Comparison of ENCODE assay signal across 8 cellular contexts in the genomic region with DNA sequence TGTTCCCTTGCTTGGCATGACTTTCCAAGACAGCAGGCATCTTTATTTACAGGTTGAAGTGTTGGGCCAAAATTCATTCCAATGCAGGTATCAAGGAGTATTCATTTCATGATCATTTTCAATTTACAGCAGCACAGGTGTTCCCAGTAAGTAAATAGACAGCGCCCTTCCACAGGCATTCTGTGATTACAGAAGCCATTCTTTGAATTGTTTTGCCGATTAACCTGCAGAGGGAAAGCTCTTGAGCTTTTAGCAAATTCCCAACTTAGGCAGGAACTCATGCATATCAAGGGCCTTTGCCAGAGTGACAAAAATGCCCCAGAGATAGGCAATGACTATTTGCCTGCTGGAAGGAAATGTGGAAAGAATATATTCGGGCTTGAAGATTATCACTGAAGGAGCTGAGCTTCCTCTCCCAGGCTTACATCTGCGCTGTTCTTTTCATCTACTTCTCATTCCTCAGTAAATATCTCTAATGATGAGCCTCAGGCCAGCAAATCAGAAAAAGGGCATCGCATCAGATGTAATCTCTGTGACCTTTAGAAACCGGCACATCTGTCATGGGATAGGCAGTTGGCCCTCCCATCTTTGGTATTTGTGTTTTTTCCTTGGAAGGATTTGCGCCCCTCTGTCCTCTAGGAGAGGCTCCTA. TPM values are rescaled to one million over a fixed set of nuclear protein-coding genes. Genes with fewer than 3 reads are reported as not detected.
DNase-seq lines count a peak whose midpoint lies in the region; ATAC-seq, FAIRE-seq and TF ChIP-seq lines count a peak whose summit lies in the region.

No MANE protein-coding gene starts in this region.

- H3K36me3 Mint-ChIP-seq in activated CD8-positive, alpha-beta memory T cell treated with anti-CD3 and anti-CD28 coated beads, Interleukin-2, amount 10 ng/mL, durations not matched to agents 7 days and 5 days = peaks cover 19% of the 10 kb centered on the region
- peaks cover 4% of the 10 kb centered on the region for H3K36me3 Mint-ChIP-seq in stimulated activated naive CD8-positive, alpha-beta T cell treated with anti-CD3 and anti-CD28 coated beads, Interleukin-15, Interleukin-2, amounts not matched to agents 100 ng/mL and 50 ng/mL, for 24 hours (ENCODE audit: low read depth)
- no peaks in the 10 kb centered on the region for H3K36me3 Mint-ChIP-seq in glutamatergic neuron (ENCODE audit: unreplicated experiment)

- DNase-seq in activated CD8-positive, alpha-beta memory T cell treated with anti-CD3 and anti-CD28 coated beads, Interleukin-2, amount 10 ng/mL, durations not matched to agents 7 days and 5 days = no peak
- DNase-seq in activated CD8-positive, alpha-beta memory T cell treated with anti-CD3 and anti-CD28 coated beads for 24 hours = no peak
- DNase-seq in SJSA1 (ENCODE audit: low read depth in 1 of 2, low spot score in 2 of 2) (no peak), iPS DF 19.7 (ENCODE audit: low read depth, low spot score) (peak; percentile 33), glutamatergic neuron (no peak), inferior parietal cortex (ENCODE audit: extremely low spot score) (no peak), small intestine (no peak)

- WGBS in small intestine, 3 donors = 13 to 38% (median 34%) methylated on average over 7 of the region's 7 CpGs

- no peaks in the 10 kb centered on the region for H3K9me3 Mint-ChIP-seq in activated CD8-positive, alpha-beta memory T cell treated with anti-CD3 and anti-CD28 coated beads, Interleukin-2, amount 10 ng/mL, durations not matched to agents 7 days and 5 days (ENCODE audit: low read depth)
- H3K9me3 Mint-ChIP-seq in stimulated activated naive CD8-positive, alpha-beta T cell treated with anti-CD3 and anti-CD28 coated beads, Interleukin-15, Interleukin-2, amounts not matched to agents 100 ng/mL and 50 ng/mL, for 24 hours = no peaks in the 10 kb centered on the region
- peaks cover 3% of the 10 kb centered on the region for H3K9me3 Mint-ChIP-seq in glutamatergic neuron (ENCODE audit: unreplicated experiment)

- peak overlapping the region; percentile 39 for H3K4me3 Mint-ChIP-seq in activated CD8-positive, alpha-beta memory T cell treated with anti-CD3 and anti-CD28 coated beads, Interleukin-2, amount 10 ng/mL, durations not matched to agents 7 days and 5 days
- H3K4me3 Mint-ChIP-seq in stimulated activated naive CD8-positive, alpha-beta T cell treated with anti-CD3 and anti-CD28 coated beads, Interleukin-15, Interleukin-2, amounts not matched to agents 100 ng/mL and 50 ng/mL, for 24 hours = peak overlapping the region; percentile 83
- no peak overlapping the region for H3K4me3 Mint-ChIP-seq in glutamatergic neuron (ENCODE audit: unreplicated experiment)

- H3K27ac ChIP-seq in SJSA1 (peak overlapping the region; percentile 65), small intestine (ENCODE audit: low read depth in 1 of 2, low read length in 1 of 2) (no peak overlapping the region)

- peak overlapping the region; percentile 94 for H3K27ac Mint-ChIP-seq in activated CD8-positive, alpha-beta memory T cell treated with anti-CD3 and anti-CD28 coated beads, Interleukin-2, amount 10 ng/mL, durations not matched to agents 7 days and 5 days
- H3K27ac Mint-ChIP-seq in stimulated activated naive CD8-positive, alpha-beta T cell treated with anti-CD3 and anti-CD28 coated beads, Interleukin-15, Interleukin-2, amounts not matched to agents 100 ng/mL and 50 ng/mL, for 24 hours = peak overlapping the region; percentile 96
- no peak overlapping the region for H3K27ac Mint-ChIP-seq in glutamatergic neuron (ENCODE audit: unreplicated experiment)

- H3K4me3 ChIP-seq in SJSA1 (no peak overlapping the region), small intestine (ENCODE audit: low read depth in 1 of 2, low read length in 2 of 2) (no peak overlapping the region)

- H3K36me3 ChIP-seq in SJSA1 (no peaks in the 10 kb centered on the region), small intestine (ENCODE audit: control insufficient read depth in 2 of 2, insufficient read depth in 2 of 2, low read length in 2 of 2) (no peaks in the 10 kb centered on the region)

- TF ChIP-seq CTCF in glutamatergic neuron (IDR thresholded peaks at IDR 0.05; ENCODE audit: partially characterized antibody, unreplicated experiment) = no peak

- no peaks in the 10 kb centered on the region for H3K27me3 Mint-ChIP-seq in activated CD8-positive, alpha-beta memory T cell treated with anti-CD3 and anti-CD28 coated beads, Interleukin-2, amount 10 ng/mL, durations not matched to agents 7 days and 5 days
- no peaks in the 10 kb centered on the region for H3K27me3 Mint-ChIP-seq in stimulated activated naive CD8-positive, alpha-beta T cell treated with anti-CD3 and anti-CD28 coated beads, Interleukin-15, Interleukin-2, amounts not matched to agents 100 ng/mL and 50 ng/mL, for 24 hours
- peaks cover 2% of the 10 kb centered on the region for H3K27me3 Mint-ChIP-seq in glutamatergic neuron (ENCODE audit: unreplicated experiment)

- H3K9me3 ChIP-seq in SJSA1 (replicated peaks) = no peaks in the 10 kb centered on the region
- H3K9me3 ChIP-seq in small intestine (ENCODE audit: control insufficient read depth, low read depth) = no peaks in the 10 kb centered on the region

- no peak for ATAC-seq in activated CD8-positive, alpha-beta memory T cell treated with anti-CD3 and anti-CD28 coated beads, Interleukin-2, amount 10 ng/mL, durations not matched to agents 7 days and 5 days

- no peak for FAIRE-seq in small intestine (lab: Jason Lieb, UNC)

- CTCF ChIA-PET in activated CD8-positive, alpha-beta memory T cell treated with anti-CD3 and anti-CD28 coated beads, Interleukin-2, amount 10 ng/mL, durations not matched to agents 7 days and 5 days (lab: Charles Lee) = interaction anchor here (0.8 to 7.2 kb wide), 9 partner anchors 9 to 291 kb away, joined by 3 to 156 read pairs (median 4); no protein-coding TSS in a partner anchor

- H3K27me3 ChIP-seq in SJSA1 (replicated peaks) = no peaks in the 10 kb centered on the region
- H3K27me3 ChIP-seq in small intestine (ENCODE audit: control insufficient read depth in 2 of 2, insufficient read depth in 2 of 2, low read length in 2 of 2) = no peaks in the 10 kb centered on the region

- peaks cover 21% of the 10 kb centered on the region for H3K4me1 ChIP-seq in SJSA1 (replicated peaks)
- H3K4me1 ChIP-seq in small intestine (ENCODE audit: control insufficient read depth in 2 of 2, insufficient read depth in 1 of 2, low read depth in 1 of 2, low read length in 1 of 2) = peaks cover 0 to 4% of the 10 kb centered on the region in 2 donors

- peaks cover 75% of the 10 kb centered on the region for H3K4me1 Mint-ChIP-seq in activated CD8-positive, alpha-beta memory T cell treated with anti-CD3 and anti-CD28 coated beads, Interleukin-2, amount 10 ng/mL, durations not matched to agents 7 days and 5 days
- H3K4me1 Mint-ChIP-seq in stimulated activated naive CD8-positive, alpha-beta T cell treated with anti-CD3 and anti-CD28 coated beads, Interleukin-15, Interleukin-2, amounts not matched to agents 100 ng/mL and 50 ng/mL, for 24 hours (ENCODE audit: low read depth) = peaks cover 93% of the 10 kb centered on the region
- no peaks in the 10 kb centered on the region for H3K4me1 Mint-ChIP-seq in glutamatergic neuron (ENCODE audit: low read depth, unreplicated experiment)

RNA-seq across cellular contexts. Expression of a gene that starts 6.7 kb away (rescaled TPM):
- total RNA-seq in activated CD8-positive, alpha-beta memory T cell treated with anti-CD3 and anti-CD28 coated beads, Interleukin-2, amount 10 ng/mL, durations not matched to agents 7 days and 5 days = 10 to 100 TPM; 21.2 to 24.0 TPM
- total RNA-seq in SJSA1 (2014; rRNA removed; shearing (Covaris generic)) = 1.9 and 3.0 TPM in 2 replicates
- not detected for total RNA-seq in glutamatergic neuron (ENCODE audit: unreplicated experiment)
- polyA plus RNA-seq in small intestine = 1 to 10 TPM in 1 of 3 donors, under 1 TPM in 2; 0.54 to 1.1 (median 0.97) TPM
